8 cellular contexts compared by ENCODE assay signal in the genomic region with DNA sequence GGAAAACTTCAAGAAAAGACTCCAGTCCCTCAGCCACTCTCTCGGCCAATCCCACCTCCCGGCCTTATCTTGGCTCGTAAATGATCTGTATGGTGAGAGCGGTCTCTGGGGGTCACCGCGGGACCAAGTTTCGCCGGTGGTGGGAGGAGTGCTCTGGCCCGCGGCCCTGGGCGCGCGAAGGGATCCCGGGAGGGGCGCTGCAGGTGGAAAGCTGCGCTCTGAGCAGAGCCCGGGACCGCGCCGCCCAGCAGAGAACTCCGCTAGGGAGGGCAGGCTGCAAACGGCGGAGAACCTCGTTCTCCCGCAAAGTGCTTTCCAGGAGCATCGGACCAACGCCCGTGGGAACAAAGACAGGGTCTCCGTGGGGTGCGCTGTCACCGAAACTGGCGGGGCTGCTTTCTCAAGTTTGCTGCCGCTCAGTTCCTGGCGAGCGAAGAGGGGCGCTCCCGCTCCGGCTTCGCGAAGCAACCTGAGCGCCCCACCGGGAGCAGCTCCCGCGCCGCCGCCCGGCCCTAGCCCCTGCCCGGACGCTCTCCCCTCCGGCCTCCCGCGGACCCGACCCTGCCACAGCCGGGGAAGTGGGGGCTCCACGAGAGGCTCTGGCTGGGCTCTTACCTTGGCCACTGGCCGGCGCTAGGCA. TPM values are rescaled to one million over a fixed set of nuclear protein-coding genes. Genes with fewer than 3 reads are reported as not detected.
DNase-seq lines count a peak whose midpoint lies in the region; ATAC-seq, FAIRE-seq and TF ChIP-seq lines count a peak whose summit lies in the region.

No MANE protein-coding gene starts in this region.

- peaks cover 39 to 61% (median 53%) of the 10 kb centered on the region in 5 donors for H3K27me3 Mint-ChIP-seq in naive thymus-derived CD4-positive, alpha-beta T cell

- no peak for FAIRE-seq in GM12891 (lab: Jason Lieb, UNC)

- peaks cover 0 to 4% (median 0%) of the 10 kb centered on the region in 11 donors for H3K9me3 Mint-ChIP-seq in naive thymus-derived CD4-positive, alpha-beta T cell

- peaks cover 0 to 3% (median 0%) of the 10 kb centered on the region in 5 donors for H3K36me3 Mint-ChIP-seq in naive thymus-derived CD4-positive, alpha-beta T cell

- peaks cover 17 to 37% (median 29%) of the 10 kb centered on the region in 7 donors for H3K4me1 Mint-ChIP-seq in naive thymus-derived CD4-positive, alpha-beta T cell

- H3K4me3 Mint-ChIP-seq in naive thymus-derived CD4-positive, alpha-beta T cell = peak overlapping the region; percentile 87 to 98 (median 94)

- POLR2A ChIA-PET in naive thymus-derived CD4-positive, alpha-beta T cell (lab: Charles Lee) = no interaction called here
- POLR2A ChIA-PET in RWPE1 (lab: Yijun Ruan, JAX; ENCODE audit: low non-redundant PET) = no interaction called here

- H3K27me3 ChIP-seq in naive thymus-derived CD4-positive, alpha-beta T cell (ENCODE audit: control insufficient read depth in 2 of 2, insufficient read depth in 2 of 2, low read length in 2 of 2) = peaks cover 4 to 15% of the 10 kb centered on the region in 2 donors

- CTCF ChIA-PET in naive thymus-derived CD4-positive, alpha-beta T cell (lab: Charles Lee) = no interaction called here
- CTCF ChIA-PET in RWPE1 (lab: Yijun Ruan, JAX) = no interaction called here

- TF ChIP-seq POLR2A in GM12891 (IDR thresholded peaks at IDR 0.05; ENCODE audit: low read depth, low read length) = no peak

- no peaks in the 10 kb centered on the region for H3K9me3 ChIP-seq in naive thymus-derived CD4-positive, alpha-beta T cell (ENCODE audit: control insufficient read depth in 2 of 3, low read length in 3 of 3)

- H3K27ac Mint-ChIP-seq in naive thymus-derived CD4-positive, alpha-beta T cell = no peak overlapping the region

- no peak overlapping the region for H3K27ac ChIP-seq in naive thymus-derived CD4-positive, alpha-beta T cell (ENCODE audit: low read depth, low read length)
- no peak overlapping the region for H3K27ac ChIP-seq in RWPE1

- TF ChIP-seq CTCF in epithelial cell of esophagus (IDR thresholded peaks at IDR 0.05; ENCODE audit: insufficient read depth, low read depth, low read length, missing control alignments) (no peak), RWPE1 (conservative IDR thresholded peaks at IDR 0.05; ENCODE audit: low read depth) (no peak)

- peak overlapping the region; percentile 72; the same call in 1 of the 2 replicates for H3K4me3 ChIP-seq in GM08714 (ENCODE audit: low read length)
- peak overlapping the region; percentile 2 for H3K4me3 ChIP-seq in epithelial cell of esophagus (ENCODE audit: low read length)
- peak overlapping the region; percentile 89 for H3K4me3 ChIP-seq in naive thymus-derived CD4-positive, alpha-beta T cell (ENCODE audit: low read length)

- DNase-seq in SW480 (ENCODE audit: low spot score) (peak; percentile 16), epithelial cell of esophagus (ENCODE audit: low read depth) (no peak), GM12891 (ENCODE audit: insufficient read length, low spot score) (no peak), RWPE1 (ENCODE audit: low spot score) (no peak), DMS114 treated with DMSO at 0.1 percent for 48 hours (lab: John Stamatoyannopoulos, UW; ENCODE audit: unreplicated experiment) (no peak)
- peak in 1 of 9 donors; percentile 32 for DNase-seq in naive thymus-derived CD4-positive, alpha-beta T cell

- no peak for ATAC-seq in naive thymus-derived CD4-positive, alpha-beta T cell
- no peak for ATAC-seq in HG03521 (IDR thresholded peaks at IDR 0.05; ENCODE audit: unreplicated experiment)

- H3K36me3 ChIP-seq in naive thymus-derived CD4-positive, alpha-beta T cell (ENCODE audit: control insufficient read depth in 2 of 3, insufficient read depth in 3 of 3, low read length in 3 of 3) = no peaks in the 10 kb centered on the region

- intact Hi-C loops in naive thymus-derived CD4-positive, alpha-beta T cell (cut with micrococcal nuclease) = loop anchor here (2.0 to 10.0 kb wide), 9 partner anchors 100 to 1117 kb away; a partner anchor contains a TSS

- peaks cover 11 to 18% of the 10 kb centered on the region in 2 donors for H3K4me1 ChIP-seq in naive thymus-derived CD4-positive, alpha-beta T cell (ENCODE audit: control insufficient read depth in 2 of 2, insufficient read depth in 2 of 2, low read length in 2 of 2)

TF ChIP-seq in GM12891, 5 proteins besides CTCF, POLR2A, EP300 and RAD21:
- TF ChIP-seq SPI1 (IDR thresholded peaks at IDR 0.05; ENCODE audit: low read depth, low read length) (no peak), PAX5 (IDR thresholded peaks at IDR 0.05; ENCODE audit: insufficient read depth, low read length, severe bottlenecking) (no peak), POLR2AphosphoS5 (IDR thresholded peaks at IDR 0.05; ENCODE audit: low read depth, low read length) (no peak), POU2F2 (IDR thresholded peaks at IDR 0.05; ENCODE audit: low read depth, low read length) (no peak), TAF1 (IDR thresholded peaks at IDR 0.05; ENCODE audit: low read depth, low read length) (no peak)

RNA-seq across cellular contexts. Expression of a gene that starts 0.5 kb away (rescaled TPM):
- total RNA-seq in naive thymus-derived CD4-positive, alpha-beta T cell = under 1 TPM in 1 of 5 experiments, not detected in 4; 0.15 TPM
- not detected for polyA plus RNA-seq in naive thymus-derived CD4-positive, alpha-beta T cell
- polyA plus RNA-seq in GM12891 (2012; ENCODE audit: low read depth, missing spikeins) = 0.08 TPM

Comparison
In these comparisons a context has a peak if more than half of its experiments do, and no peak if none do; other contexts are left out.
1. H3K4me3 ChIP-seq: peak in every context shown above with its lines; median percentile 89 in naive thymus-derived CD4-positive, alpha-beta T cell; 72 in GM08714; 2 in epithelial cell of esophagus.